Comparison of ENCODE assay signal across 1 cellular context in the genomic region with DNA sequence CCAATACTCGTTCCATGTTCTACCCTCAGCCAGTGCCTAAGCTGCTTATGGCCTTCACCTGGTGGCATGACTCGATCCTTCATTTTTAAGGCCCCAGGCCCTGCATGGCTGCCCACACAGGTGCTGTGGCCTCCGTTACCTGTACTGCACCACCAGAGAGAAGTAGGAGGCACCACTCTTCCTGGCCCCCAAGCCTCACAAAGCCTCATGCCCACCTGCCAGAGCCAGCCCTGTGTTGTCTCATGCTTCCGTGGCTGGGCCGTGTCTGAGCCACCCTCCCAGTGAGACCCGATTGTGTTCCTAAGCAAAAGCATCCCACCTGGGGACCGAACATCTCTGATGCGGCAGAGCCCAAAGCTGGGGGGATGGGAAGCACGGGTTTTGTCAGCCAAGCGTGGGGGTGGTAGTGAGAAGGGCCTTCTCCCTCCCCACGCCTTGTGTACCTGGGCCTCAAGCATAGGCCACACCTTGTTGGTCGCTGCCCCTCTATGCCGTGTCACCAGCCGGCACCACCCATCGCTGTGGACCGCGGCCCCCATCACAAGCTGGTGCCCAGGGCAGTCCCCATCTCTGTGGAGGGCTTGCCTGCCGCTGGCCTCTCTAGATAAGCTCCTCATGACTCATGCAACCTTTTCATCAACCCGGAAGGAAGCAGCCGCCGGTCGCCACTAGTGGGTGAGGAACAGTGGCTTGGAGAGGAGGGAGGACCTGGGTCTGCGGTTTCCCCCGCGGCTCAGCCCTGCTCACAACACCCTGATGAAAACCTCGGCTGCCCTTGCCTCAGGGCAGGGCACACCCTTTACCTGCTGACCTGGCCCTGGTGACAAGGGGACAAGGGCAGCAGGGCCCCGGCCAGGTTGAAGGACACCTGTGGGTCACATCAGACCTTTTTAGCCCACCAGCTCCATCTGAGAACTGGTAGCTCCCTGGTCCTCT.
TF ChIP-seq lines count a peak whose summit lies in the region.

No MANE protein-coding gene starts in this region.

TF ChIP-seq in K562, 482 proteins besides CTCF, POLR2A, EP300 and RAD21 (continued from another document and continues in another):
- TF ChIP-seq FOXK2 (conservative IDR thresholded peaks at IDR 0.05 in 1 of 2, IDR thresholded peaks at IDR 0.05 in 1 of 2; ENCODE audit: low read depth in 2 of 2), result 0 out of 4 replicates have a peak, but pooled peaks of 1 of the 2 experiments have one; percentile 29
- TF ChIP-seq, protein P1, sequence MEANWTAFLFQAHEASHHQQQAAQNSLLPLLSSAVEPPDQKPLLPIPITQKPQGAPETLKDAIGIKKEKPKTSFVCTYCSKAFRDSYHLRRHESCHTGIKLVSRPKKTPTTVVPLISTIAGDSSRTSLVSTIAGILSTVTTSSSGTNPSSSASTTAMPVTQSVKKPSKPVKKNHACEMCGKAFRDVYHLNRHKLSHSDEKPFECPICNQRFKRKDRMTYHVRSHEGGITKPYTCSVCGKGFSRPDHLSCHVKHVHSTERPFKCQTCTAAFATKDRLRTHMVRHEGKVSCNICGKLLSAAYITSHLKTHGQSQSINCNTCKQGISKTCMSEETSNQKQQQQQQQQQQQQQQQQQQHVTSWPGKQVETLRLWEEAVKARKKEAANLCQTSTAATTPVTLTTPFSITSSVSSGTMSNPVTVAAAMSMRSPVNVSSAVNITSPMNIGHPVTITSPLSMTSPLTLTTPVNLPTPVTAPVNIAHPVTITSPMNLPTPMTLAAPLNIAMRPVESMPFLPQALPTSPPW (CRISPR knock-in tag; IDR thresholded peaks at IDR 0.05), result peak; percentile 84
- TF ChIP-seq, protein P2, sequence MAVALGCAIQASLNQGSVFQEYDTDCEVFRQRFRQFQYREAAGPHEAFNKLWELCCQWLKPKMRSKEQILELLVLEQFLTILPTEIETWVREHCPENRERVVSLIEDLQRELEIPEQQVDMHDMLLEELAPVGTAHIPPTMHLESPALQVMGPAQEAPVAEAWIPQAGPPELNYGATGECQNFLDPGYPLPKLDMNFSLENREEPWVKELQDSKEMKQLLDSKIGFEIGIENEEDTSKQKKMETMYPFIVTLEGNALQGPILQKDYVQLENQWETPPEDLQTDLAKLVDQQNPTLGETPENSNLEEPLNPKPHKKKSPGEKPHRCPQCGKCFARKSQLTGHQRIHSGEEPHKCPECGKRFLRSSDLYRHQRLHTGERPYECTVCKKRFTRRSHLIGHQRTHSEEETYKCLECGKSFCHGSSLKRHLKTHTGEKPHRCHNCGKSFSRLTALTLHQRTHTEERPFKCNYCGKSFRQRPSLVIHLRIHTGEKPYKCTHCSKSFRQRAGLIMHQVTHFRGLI (CRISPR knock-in tag; IDR thresholded peaks at IDR 0.05), result 0 out of 2 replicates have a peak, but pooled peaks have one; percentile 34
- TF ChIP-seq, protein P3, sequence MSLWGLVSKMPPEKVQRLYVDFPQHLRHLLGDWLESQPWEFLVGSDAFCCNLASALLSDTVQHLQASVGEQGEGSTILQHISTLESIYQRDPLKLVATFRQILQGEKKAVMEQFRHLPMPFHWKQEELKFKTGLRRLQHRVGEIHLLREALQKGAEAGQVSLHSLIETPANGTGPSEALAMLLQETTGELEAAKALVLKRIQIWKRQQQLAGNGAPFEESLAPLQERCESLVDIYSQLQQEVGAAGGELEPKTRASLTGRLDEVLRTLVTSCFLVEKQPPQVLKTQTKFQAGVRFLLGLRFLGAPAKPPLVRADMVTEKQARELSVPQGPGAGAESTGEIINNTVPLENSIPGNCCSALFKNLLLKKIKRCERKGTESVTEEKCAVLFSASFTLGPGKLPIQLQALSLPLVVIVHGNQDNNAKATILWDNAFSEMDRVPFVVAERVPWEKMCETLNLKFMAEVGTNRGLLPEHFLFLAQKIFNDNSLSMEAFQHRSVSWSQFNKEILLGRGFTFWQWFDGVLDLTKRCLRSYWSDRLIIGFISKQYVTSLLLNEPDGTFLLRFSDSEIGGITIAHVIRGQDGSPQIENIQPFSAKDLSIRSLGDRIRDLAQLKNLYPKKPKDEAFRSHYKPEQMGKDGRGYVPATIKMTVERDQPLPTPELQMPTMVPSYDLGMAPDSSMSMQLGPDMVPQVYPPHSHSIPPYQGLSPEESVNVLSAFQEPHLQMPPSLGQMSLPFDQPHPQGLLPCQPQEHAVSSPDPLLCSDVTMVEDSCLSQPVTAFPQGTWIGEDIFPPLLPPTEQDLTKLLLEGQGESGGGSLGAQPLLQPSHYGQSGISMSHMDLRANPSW (CRISPR knock-in tag; IDR thresholded peaks at IDR 0.05), result no peak
- TF ChIP-seq ZBTB7A (IDR thresholded peaks at IDR 0.05; ENCODE audit: borderline replicate concordance, control insufficient read depth, low read depth, low read length), result 0 out of 2 replicates have a peak, but pooled peaks have one; percentile 31
- TF ChIP-seq, protein P4, sequence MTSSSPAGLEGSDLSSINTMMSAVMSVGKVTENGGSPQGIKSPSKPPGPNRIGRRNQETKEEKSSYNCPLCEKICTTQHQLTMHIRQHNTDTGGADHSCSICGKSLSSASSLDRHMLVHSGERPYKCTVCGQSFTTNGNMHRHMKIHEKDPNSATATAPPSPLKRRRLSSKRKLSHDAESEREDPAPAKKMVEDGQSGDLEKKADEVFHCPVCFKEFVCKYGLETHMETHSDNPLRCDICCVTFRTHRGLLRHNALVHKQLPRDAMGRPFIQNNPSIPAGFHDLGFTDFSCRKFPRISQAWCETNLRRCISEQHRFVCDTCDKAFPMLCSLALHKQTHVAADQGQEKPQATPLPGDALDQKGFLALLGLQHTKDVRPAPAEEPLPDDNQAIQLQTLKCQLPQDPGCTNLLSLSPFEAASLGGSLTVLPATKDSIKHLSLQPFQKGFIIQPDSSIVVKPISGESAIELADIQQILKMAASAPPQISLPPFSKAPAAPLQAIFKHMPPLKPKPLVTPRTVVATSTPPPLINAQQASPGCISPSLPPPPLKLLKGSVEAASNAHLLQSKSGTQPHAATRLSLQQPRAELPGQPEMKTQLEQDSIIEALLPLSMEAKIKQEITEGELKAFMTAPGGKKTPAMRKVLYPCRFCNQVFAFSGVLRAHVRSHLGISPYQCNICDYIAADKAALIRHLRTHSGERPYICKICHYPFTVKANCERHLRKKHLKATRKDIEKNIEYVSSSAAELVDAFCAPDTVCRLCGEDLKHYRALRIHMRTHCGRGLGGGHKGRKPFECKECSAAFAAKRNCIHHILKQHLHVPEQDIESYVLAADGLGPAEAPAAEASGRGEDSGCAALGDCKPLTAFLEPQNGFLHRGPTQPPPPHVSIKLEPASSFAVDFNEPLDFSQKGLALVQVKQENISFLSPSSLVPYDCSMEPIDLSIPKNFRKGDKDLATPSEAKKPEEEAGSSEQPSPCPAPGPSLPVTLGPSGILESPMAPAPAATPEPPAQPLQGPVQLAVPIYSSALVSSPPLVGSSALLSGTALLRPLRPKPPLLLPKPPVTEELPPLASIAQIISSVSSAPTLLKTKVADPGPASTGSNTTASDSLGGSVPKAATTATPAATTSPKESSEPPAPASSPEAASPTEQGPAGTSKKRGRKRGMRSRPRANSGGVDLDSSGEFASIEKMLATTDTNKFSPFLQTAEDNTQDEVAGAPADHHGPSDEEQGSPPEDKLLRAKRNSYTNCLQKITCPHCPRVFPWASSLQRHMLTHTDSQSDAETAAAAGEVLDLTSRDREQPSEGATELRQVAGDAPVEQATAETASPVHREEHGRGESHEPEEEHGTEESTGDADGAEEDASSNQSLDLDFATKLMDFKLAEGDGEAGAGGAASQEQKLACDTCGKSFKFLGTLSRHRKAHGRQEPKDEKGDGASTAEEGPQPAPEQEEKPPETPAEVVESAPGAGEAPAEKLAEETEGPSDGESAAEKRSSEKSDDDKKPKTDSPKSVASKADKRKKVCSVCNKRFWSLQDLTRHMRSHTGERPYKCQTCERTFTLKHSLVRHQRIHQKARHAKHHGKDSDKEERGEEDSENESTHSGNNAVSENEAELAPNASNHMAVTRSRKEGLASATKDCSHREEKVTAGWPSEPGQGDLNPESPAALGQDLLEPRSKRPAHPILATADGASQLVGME (CRISPR knock-in tag; IDR thresholded peaks at IDR 0.05), result no peak
- TF ChIP-seq ESRRB (CRISPR knock-in tag; IDR thresholded peaks at IDR 0.05; ENCODE audit: borderline replicate concordance), result no peak
- TF ChIP-seq, protein P5, sequence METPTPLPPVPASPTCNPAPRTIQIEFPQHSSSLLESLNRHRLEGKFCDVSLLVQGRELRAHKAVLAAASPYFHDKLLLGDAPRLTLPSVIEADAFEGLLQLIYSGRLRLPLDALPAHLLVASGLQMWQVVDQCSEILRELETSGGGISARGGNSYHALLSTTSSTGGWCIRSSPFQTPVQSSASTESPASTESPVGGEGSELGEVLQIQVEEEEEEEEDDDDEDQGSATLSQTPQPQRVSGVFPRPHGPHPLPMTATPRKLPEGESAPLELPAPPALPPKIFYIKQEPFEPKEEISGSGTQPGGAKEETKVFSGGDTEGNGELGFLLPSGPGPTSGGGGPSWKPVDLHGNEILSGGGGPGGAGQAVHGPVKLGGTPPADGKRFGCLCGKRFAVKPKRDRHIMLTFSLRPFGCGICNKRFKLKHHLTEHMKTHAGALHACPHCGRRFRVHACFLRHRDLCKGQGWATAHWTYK (CRISPR knock-in tag; IDR thresholded peaks at IDR 0.05), result peak; percentile 97
- TF ChIP-seq, protein P6, sequence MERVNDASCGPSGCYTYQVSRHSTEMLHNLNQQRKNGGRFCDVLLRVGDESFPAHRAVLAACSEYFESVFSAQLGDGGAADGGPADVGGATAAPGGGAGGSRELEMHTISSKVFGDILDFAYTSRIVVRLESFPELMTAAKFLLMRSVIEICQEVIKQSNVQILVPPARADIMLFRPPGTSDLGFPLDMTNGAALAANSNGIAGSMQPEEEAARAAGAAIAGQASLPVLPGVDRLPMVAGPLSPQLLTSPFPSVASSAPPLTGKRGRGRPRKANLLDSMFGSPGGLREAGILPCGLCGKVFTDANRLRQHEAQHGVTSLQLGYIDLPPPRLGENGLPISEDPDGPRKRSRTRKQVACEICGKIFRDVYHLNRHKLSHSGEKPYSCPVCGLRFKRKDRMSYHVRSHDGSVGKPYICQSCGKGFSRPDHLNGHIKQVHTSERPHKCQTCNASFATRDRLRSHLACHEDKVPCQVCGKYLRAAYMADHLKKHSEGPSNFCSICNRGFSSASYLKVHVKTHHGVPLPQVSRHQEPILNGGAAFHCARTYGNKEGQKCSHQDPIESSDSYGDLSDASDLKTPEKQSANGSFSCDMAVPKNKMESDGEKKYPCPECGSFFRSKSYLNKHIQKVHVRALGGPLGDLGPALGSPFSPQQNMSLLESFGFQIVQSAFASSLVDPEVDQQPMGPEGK (CRISPR knock-in tag; IDR thresholded peaks at IDR 0.05; ENCODE audit: borderline replicate concordance), result no peak; the same call in 1 of the 2 replicates
- TF ChIP-seq NRF1 (conservative IDR thresholded peaks at IDR 0.05 in 1 of 2, IDR thresholded peaks at IDR 0.05 in 1 of 2), result peak; percentile 41 to 52; a peak in 3 of 4 replicates
- peak; percentile 65 for TF ChIP-seq MYC (IDR thresholded peaks at IDR 0.05; ENCODE audit: low read depth, low read length)
- TF ChIP-seq MYC (CRISPR knock-in tag; IDR thresholded peaks at IDR 0.05; ENCODE audit: borderline replicate concordance, low read depth), result peak; percentile 58; the same call in 1 of the 2 replicates
- peak; percentile 84 for TF ChIP-seq ATF7 (IDR thresholded peaks at IDR 0.05)
- 0 out of 2 replicates have a peak, but pooled peaks have one; percentile 55 for TF ChIP-seq NBN (IDR thresholded peaks at IDR 0.05; ENCODE audit: low read depth)
- no peak for TF ChIP-seq DDX20 (tag; IDR thresholded peaks at IDR 0.05; ENCODE audit: low read depth)
- no peak for TF ChIP-seq RAD51 (IDR thresholded peaks at IDR 0.05; ENCODE audit: borderline replicate concordance, low read depth)
- TF ChIP-seq, protein P7, sequence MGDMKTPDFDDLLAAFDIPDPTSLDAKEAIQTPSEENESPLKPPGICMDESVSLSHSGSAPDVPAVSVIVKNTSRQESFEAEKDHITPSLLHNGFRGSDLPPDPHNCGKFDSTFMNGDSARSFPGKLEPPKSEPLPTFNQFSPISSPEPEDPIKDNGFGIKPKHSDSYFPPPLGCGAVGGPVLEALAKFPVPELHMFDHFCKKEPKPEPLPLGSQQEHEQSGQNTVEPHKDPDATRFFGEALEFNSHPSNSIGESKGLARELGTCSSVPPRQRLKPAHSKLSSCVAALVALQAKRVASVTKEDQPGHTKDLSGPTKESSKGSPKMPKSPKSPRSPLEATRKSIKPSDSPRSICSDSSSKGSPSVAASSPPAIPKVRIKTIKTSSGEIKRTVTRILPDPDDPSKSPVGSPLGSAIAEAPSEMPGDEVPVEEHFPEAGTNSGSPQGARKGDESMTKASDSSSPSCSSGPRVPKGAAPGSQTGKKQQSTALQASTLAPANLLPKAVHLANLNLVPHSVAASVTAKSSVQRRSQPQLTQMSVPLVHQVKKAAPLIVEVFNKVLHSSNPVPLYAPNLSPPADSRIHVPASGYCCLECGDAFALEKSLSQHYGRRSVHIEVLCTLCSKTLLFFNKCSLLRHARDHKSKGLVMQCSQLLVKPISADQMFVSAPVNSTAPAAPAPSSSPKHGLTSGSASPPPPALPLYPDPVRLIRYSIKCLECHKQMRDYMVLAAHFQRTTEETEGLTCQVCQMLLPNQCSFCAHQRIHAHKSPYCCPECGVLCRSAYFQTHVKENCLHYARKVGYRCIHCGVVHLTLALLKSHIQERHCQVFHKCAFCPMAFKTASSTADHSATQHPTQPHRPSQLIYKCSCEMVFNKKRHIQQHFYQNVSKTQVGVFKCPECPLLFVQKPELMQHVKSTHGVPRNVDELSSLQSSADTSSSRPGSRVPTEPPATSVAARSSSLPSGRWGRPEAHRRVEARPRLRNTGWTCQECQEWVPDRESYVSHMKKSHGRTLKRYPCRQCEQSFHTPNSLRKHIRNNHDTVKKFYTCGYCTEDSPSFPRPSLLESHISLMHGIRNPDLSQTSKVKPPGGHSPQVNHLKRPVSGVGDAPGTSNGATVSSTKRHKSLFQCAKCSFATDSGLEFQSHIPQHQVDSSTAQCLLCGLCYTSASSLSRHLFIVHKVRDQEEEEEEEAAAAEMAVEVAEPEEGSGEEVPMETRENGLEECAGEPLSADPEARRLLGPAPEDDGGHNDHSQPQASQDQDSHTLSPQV (IDR thresholded peaks at IDR 0.05), result peak; percentile 70
- TF ChIP-seq ZNF551 (CRISPR knock-in tag; IDR thresholded peaks at IDR 0.05), result no peak
